Comparison of ENCODE assay signal across 10 cellular contexts in the genomic region with DNA sequence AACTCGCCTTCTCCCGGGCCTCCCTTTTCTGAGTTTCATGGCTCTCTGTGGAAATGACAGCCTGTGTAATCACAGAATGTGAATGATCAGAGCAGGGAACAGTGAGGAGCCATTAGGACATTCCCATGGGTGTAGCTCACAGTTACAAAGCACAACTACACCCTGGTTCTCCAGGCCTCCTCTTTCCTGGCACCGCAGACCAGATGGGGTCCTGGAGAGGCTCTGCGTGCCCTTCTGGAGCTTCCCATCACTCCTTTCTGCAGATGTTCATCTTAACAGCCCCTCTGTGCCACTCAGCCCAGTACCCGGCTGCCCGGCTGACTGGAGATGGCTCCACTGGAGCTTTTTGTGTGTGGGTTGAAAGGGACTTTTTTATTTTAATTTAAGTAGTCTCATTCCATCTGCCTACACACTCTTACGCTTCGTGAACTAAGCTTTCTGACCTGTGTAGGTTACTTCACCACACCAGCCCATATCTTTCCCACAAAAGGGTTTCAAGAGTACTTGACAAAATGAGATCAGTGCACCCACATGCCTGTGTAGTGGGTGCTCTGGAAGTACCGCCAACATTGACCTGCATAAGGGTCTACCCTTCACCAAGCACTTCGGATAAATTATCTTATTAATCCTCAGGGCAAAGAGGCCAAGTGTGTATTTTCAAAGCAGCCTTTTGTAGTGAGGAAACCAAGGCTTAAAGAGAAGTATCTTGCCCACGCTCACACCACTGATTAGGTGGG. TPM values are rescaled to one million over a fixed set of nuclear protein-coding genes. Genes with fewer than 3 reads are reported as not detected.
A peak's percentile ranks its signal among the peaks of the same experiment; 100 is the strongest.
DNase-seq lines count a peak whose midpoint lies in the region; ATAC-seq, FAIRE-seq and TF ChIP-seq lines count a peak whose summit lies in the region.
"Had no signal": no experiment of that assay in that cellular context is flagged by ENCODE, and none has a peak within 500 bp of the region (broad histone marks: within the 10 kb centered on the region; RNA-seq: fewer than 3 reads in every experiment).

No MANE protein-coding gene starts in this region.

- H3F3A ChIP-seq in GM23338 (replicated peaks; ENCODE audit: low read depth) (no peaks in the 10 kb centered on the region), OCI-LY1 (ENCODE audit: insufficient read depth, low read length) (no peaks in the 10 kb centered on the region)

- intact Hi-C loops in psoas muscle (cut with DNase I): no loop called here

- H3K9me3 Mint-ChIP-seq in GM23338: no peaks in the 10 kb centered on the region
- H3K9me3 Mint-ChIP-seq in central memory CD8-positive, alpha-beta T cell: no peaks in the 10 kb centered on the region

- peak overlapping the region; percentile 55 for H3K9ac ChIP-seq in OCI-LY1 (ENCODE audit: low read length)

- TF ChIP-seq POLR2A in GM12892 (IDR thresholded peaks at IDR 0.05; ENCODE audit: low read depth, low read length): peak; percentile 50; the same call in 1 of the 2 replicates

- no peaks in the 10 kb centered on the region for H3K27me3 ChIP-seq in GM23338 (ENCODE audit: insufficient read depth)
- H3K27me3 ChIP-seq in OCI-LY1 (ENCODE audit: insufficient read depth, low read length): no peaks in the 10 kb centered on the region
- H3K27me3 ChIP-seq in psoas muscle (ENCODE audit: insufficient read depth in 3 of 3, low read length in 2 of 3): no peaks in the 10 kb centered on the region

- peaks cover 17% of the 10 kb centered on the region for H3K4me1 Mint-ChIP-seq in GM23338
- peaks cover 22% of the 10 kb centered on the region for H3K4me1 Mint-ChIP-seq in central memory CD8-positive, alpha-beta T cell

- DNase-seq in GM12892 (ENCODE audit: insufficient read length): peak; percentile 44
- DNase-seq in GM23338 (ENCODE audit: low spot score): no peak
- no peak for DNase-seq in central memory CD8-positive, alpha-beta T cell (ENCODE audit: low spot score in 2 of 2)
- DNase-seq in psoas muscle: no peak
- no peak for DNase-seq in NK-92 (lab: John Stamatoyannopoulos, UW; ENCODE audit: unreplicated experiment)
- DNase-seq in HK-2 (ENCODE audit: unreplicated experiment): no peak
- no peak for DNase-seq in SW480 (ENCODE audit: low spot score)

- H3K36me3 Mint-ChIP-seq in GM23338 (ENCODE audit: low read depth): peaks cover 22% of the 10 kb centered on the region
- peaks cover 10% of the 10 kb centered on the region for H3K36me3 Mint-ChIP-seq in central memory CD8-positive, alpha-beta T cell (ENCODE audit: insufficient read depth)

- TF ChIP-seq CTCF in GM23338 (conservative IDR thresholded peaks at IDR 0.05; ENCODE audit: low read depth in 2 of 2) (no peak), OCI-LY1 (IDR thresholded peaks at IDR 0.05; ENCODE audit: low read length) (no peak), psoas muscle (IDR thresholded peaks at IDR 0.05) (no peak)

- H3K36me3 ChIP-seq in GM23338 (ENCODE audit: insufficient read depth) (peaks cover 18% of the 10 kb centered on the region), OCI-LY1 (ENCODE audit: insufficient read depth, low read length) (peaks cover 65% of the 10 kb centered on the region), psoas muscle (ENCODE audit: insufficient read depth in 1 of 2, low read depth in 1 of 2) (peaks cover 0 to 12% of the 10 kb centered on the region in 2 donors)

- H3K27ac Mint-ChIP-seq in GM23338: peak overlapping the region; percentile 80
- H3K27ac Mint-ChIP-seq in central memory CD8-positive, alpha-beta T cell (ENCODE audit: low read depth): peak overlapping the region; percentile 72

- no peak overlapping the region for H3K4me3 Mint-ChIP-seq in GM23338
- peak overlapping the region; percentile 11 for H3K4me3 Mint-ChIP-seq in central memory CD8-positive, alpha-beta T cell

- peaks cover 5% of the 10 kb centered on the region for H3K27me3 Mint-ChIP-seq in GM23338 (ENCODE audit: insufficient read depth, low read depth, poor library complexity)
- no peaks in the 10 kb centered on the region for H3K27me3 Mint-ChIP-seq in central memory CD8-positive, alpha-beta T cell

- H4K20me1 ChIP-seq in GM23338 (replicated peaks; ENCODE audit: insufficient read depth) (peaks cover 63% of the 10 kb centered on the region), OCI-LY1 (ENCODE audit: insufficient read depth, low read length) (no peaks in the 10 kb centered on the region)

- peaks cover 83% of the 10 kb centered on the region for H3K79me2 ChIP-seq in GM23338 (replicated peaks; ENCODE audit: insufficient read depth)
- peaks cover 79% of the 10 kb centered on the region for H3K79me2 ChIP-seq in OCI-LY1 (ENCODE audit: insufficient read depth, low read length)

- H2AFZ ChIP-seq in GM23338: no peak overlapping the region
- no peak overlapping the region for H2AFZ ChIP-seq in OCI-LY1 (ENCODE audit: low read length)

- H3K9me2 ChIP-seq in GM23338 (ENCODE audit: insufficient read depth): no peaks in the 10 kb centered on the region
- no peaks in the 10 kb centered on the region for H3K9me2 ChIP-seq in OCI-LY1 (ENCODE audit: low read depth, low read length)

- H3K4me1 ChIP-seq in GM23338 (ENCODE audit: insufficient read depth) (0 out of 2 replicates have a peak, but pooled peaks cover 15% of the 10 kb centered on the region), OCI-LY1 (ENCODE audit: insufficient read depth, low read length, severe bottlenecking) (peaks cover 59% of the 10 kb centered on the region), psoas muscle (peaks cover 27% of the 10 kb centered on the region)

- 69 to 84% (median 71%) methylated on average over 11 of the region's 11 CpGs for WGBS in psoas muscle, 3 donors

- peak; percentile 71 for FAIRE-seq in GM12892 (lab: Jason Lieb, UNC)

- peak; percentile 25 for ATAC-seq in GM23338
- ATAC-seq in central memory CD8-positive, alpha-beta T cell (replicated peaks; ENCODE audit: extremely low read depth, poor library complexity, severe bottlenecking): peak; percentile 33
- peak in 3 of 4 donors; percentile 38 to 76 (median 61) for ATAC-seq in psoas muscle

- H3K4me2 ChIP-seq in GM23338 (no peak overlapping the region), OCI-LY1 (ENCODE audit: low read length) (peak overlapping the region; percentile 48)

- H3K4me3 ChIP-seq in GM23338 (no peak overlapping the region), OCI-LY1 (ENCODE audit: low read depth, low read length, poor library complexity, severe bottlenecking) (peak overlapping the region; percentile 12), psoas muscle (no peak overlapping the region)

- H3K27ac ChIP-seq in GM23338 (ENCODE audit: low read depth) (peak overlapping the region; percentile 47), OCI-LY1 (ENCODE audit: low read depth, low read length, poor library complexity, severe bottlenecking) (peak overlapping the region; percentile 85), psoas muscle (peak overlapping the region; percentile 74)

- no peaks in the 10 kb centered on the region for H3K9me3 ChIP-seq in OCI-LY1 (ENCODE audit: low read length)
- H3K9me3 ChIP-seq in psoas muscle: no peaks in the 10 kb centered on the region

TF ChIP-seq in GM23338, 12 proteins besides CTCF, POLR2A, EP300 and RAD21:
- TF ChIP-seq ZNF114 (CRISPR knock-in tag; IDR thresholded peaks at IDR 0.05): no peak
- no peak for TF ChIP-seq POLR2AphosphoS5 (IDR thresholded peaks at IDR 0.05; ENCODE audit: low read depth)
TF ChIP-seq in GM23338: peak in this region for 0.

RNA-seq across cellular contexts. Expression of gene SREBF2, which starts 29.8 kb away (rescaled TPM):
- 99.3 TPM for polyA plus RNA-seq in GM12892 (2012; ENCODE audit: missing spikeins)
- 147 and 163 TPM in 2 replicates for total RNA-seq in GM23338 (2014; rRNA removed; shearing (Covaris generic))
- polyA plus RNA-seq in GM23338 (2016; fragmentation: Nextera tagmentation; extraction: Ambion mirVana): 48.7 and 49.8 TPM in 2 replicates
- 10 to 100 TPM; 36.3 to 47.0 (median 43.6) TPM for total RNA-seq in psoas muscle
- polyA plus RNA-seq in psoas muscle: 10 to 100 TPM; 21.0 to 24.1 (median 23.8) TPM

RNA-seq across cellular contexts. Expression of gene SHISA8, which starts 52.2 kb away (rescaled TPM):
- 0.93 TPM for polyA plus RNA-seq in GM12892 (2012; ENCODE audit: missing spikeins)
- total RNA-seq in GM23338 (2014; rRNA removed; shearing (Covaris generic)): 0.62 and 5.1 TPM in 2 replicates
- 0.21 TPM in 1 of 2 replicates, not detected in the other for polyA plus RNA-seq in GM23338 (2016; fragmentation: Nextera tagmentation; extraction: Ambion mirVana)
- total RNA-seq in psoas muscle: under 1 TPM in 3 of 4 donors, not detected in 1; 0.15 to 0.26 (median 0.26) TPM
- polyA plus RNA-seq in psoas muscle: not detected
- total RNA-seq: liver, M059J had no signal
- polyA plus RNA-seq: liver had no signal
